ENCODE assay signal across 16 cellular contexts in genomic region chr2:61011649-61012048, GRCh38. TPM values are rescaled to one million over a fixed set of nuclear protein-coding genes. Genes with fewer than 3 reads are reported as not detected.
DNase-seq lines count a peak whose midpoint lies in the region; ATAC-seq and TF ChIP-seq lines count a peak whose summit lies in the region.
"Had no signal": no experiment of that assay in that cellular context is flagged by ENCODE, and none has a peak within 500 bp of the region (broad histone marks: within the 10 kb centered on the region; RNA-seq: fewer than 3 reads in every experiment).

No MANE protein-coding gene starts in this region.

- H3K36me3 Mint-ChIP-seq in natural killer cell treated with Interleukin-12 subunit alpha and Interleukin-12 subunit beta and Interleukin-15 and Interleukin-18, amount 100 ng/mL, for 72 hours: no peaks in the 10 kb centered on the region

- no peak overlapping the region for H3K27ac Mint-ChIP-seq in natural killer cell treated with Interleukin-12 subunit alpha and Interleukin-12 subunit beta and Interleukin-15 and Interleukin-18, amount 100 ng/mL, for 72 hours
- H3K27ac Mint-ChIP-seq: nephron had no signal

- no peaks in the 10 kb centered on the region for H3K9me3 Mint-ChIP-seq in natural killer cell treated with Interleukin-12 subunit alpha and Interleukin-12 subunit beta and Interleukin-15 and Interleukin-18, amount 100 ng/mL, for 72 hours
- H3K9me3 Mint-ChIP-seq: nephron had no signal

- no peak overlapping the region for H3K23ac ChIP-seq in IMR-90 (ENCODE audit: low read depth, low read length)

- H4K91ac ChIP-seq in IMR-90 (ENCODE audit: insufficient read depth, low read depth, low read length): no peak overlapping the region

- H4K5ac ChIP-seq in IMR-90 (ENCODE audit: low read depth, low read length): no peak overlapping the region

- no peaks in the 10 kb centered on the region for H3K36me3 ChIP-seq in ACC112 (ENCODE audit: insufficient read depth, low read length)
- H3K36me3 ChIP-seq in IMR-90 (ENCODE audit: control insufficient read depth, insufficient read depth, low read length): no peaks in the 10 kb centered on the region
- peaks cover 0 to 15% (median 0%) of the 10 kb centered on the region in 6 donors for H3K36me3 ChIP-seq in spleen
- H3K36me3 ChIP-seq: lower lobe of right lung, transverse colon had no signal

- no peak overlapping the region for H3K56ac ChIP-seq in IMR-90 (ENCODE audit: extremely low read depth, insufficient read depth, low read length)

- H3K4me1 ChIP-seq in ACC112 (ENCODE audit: control insufficient read depth, insufficient read depth, low read length, unreplicated experiment) (peaks cover 21% of the 10 kb centered on the region), IMR-90 (ENCODE audit: control insufficient read depth, insufficient read depth, low read length) (no peaks in the 10 kb centered on the region; the same call in 1 of the 2 replicates), spleen (peaks cover 9 to 29% (median 13%) of the 10 kb centered on the region in 6 donors)

- H2BK15ac ChIP-seq in IMR-90 (ENCODE audit: low read depth, low read length): no peak overlapping the region

- H2AK5ac ChIP-seq in IMR-90 (ENCODE audit: low read depth, low read length): no peak overlapping the region

- H2AK9ac ChIP-seq in IMR-90 (replicated peaks; ENCODE audit: low read depth, low read length, poor library complexity): no peak overlapping the region

- H3K79me2 ChIP-seq in ACC112 (ENCODE audit: control insufficient read depth, insufficient read depth, low read length, unreplicated experiment): peaks cover 8% of the 10 kb centered on the region

- H3K4me3 Mint-ChIP-seq in natural killer cell treated with Interleukin-12 subunit alpha and Interleukin-12 subunit beta and Interleukin-15 and Interleukin-18, amount 100 ng/mL, for 72 hours: no peak overlapping the region
- H3K4me3 Mint-ChIP-seq: nephron had no signal

- H3K18ac ChIP-seq in IMR-90 (ENCODE audit: low read depth, low read length): no peak overlapping the region

- H4K20me1 ChIP-seq in IMR-90 (ENCODE audit: insufficient read depth, low read length): no peaks in the 10 kb centered on the region

- no peak overlapping the region for H3K9ac ChIP-seq in IMR-90 (ENCODE audit: low read depth, low read length)

- peak overlapping the region; percentile 60 for H3K27ac ChIP-seq in ACC112 (ENCODE audit: low read depth, low read length)
- no peak overlapping the region for H3K27ac ChIP-seq in IMR-90 (ENCODE audit: insufficient read depth, low read length)
- peak overlapping the region in 2 of 8 donors; percentile 14 to 48 for H3K27ac ChIP-seq in spleen
- H3K27ac ChIP-seq: lower lobe of right lung, SK-N-MC, transverse colon had no signal

- no peak overlapping the region for H2BK120ac ChIP-seq in IMR-90 (ENCODE audit: low read depth, low read length)

- H3K4me1 Mint-ChIP-seq in natural killer cell treated with Interleukin-12 subunit alpha and Interleukin-12 subunit beta and Interleukin-15 and Interleukin-18, amount 100 ng/mL, for 72 hours (ENCODE audit: low read depth in 2 of 2): peaks cover 7 to 13% of the 10 kb centered on the region in 2 donors
- H3K4me1 Mint-ChIP-seq: nephron had no signal

- H3K14ac ChIP-seq in IMR-90 (replicated peaks; ENCODE audit: low read depth, low read length): no peak overlapping the region

- dilution Hi-C loops in IMR-90 (cut with HindIII; ENCODE audit: low sequenced_read_pairs, unreplicated experiment): no loop called here

- TF ChIP-seq RAD21 in IMR-90 (IDR thresholded peaks at IDR 0.05; ENCODE audit: low read length): no peak

- POLR2A ChIA-PET in IMR-90 (lab: Charles Lee; ENCODE audit: unreplicated experiment): no interaction called here

- peaks cover 4 to 12% of the 10 kb centered on the region in 2 experiments; a peak in 3 of 4 replicates for H3K79me1 ChIP-seq in IMR-90 (ENCODE audit: low read depth in 1 of 2, low read length in 2 of 2)

- TF ChIP-seq POLR2A in IMR-90 (IDR thresholded peaks at IDR 0.05; ENCODE audit: low read depth, low read length) (no peak), spleen (IDR thresholded peaks at IDR 0.05) (no peak)

- intact Hi-C loops in IMR-90 (cut with micrococcal nuclease) (no loop called here), spleen (cut with DNase I; ENCODE audit: low total_unique reads) (no loop called here)

- H2AFZ ChIP-seq in ACC112 (ENCODE audit: low read length, unreplicated experiment) (no peak overlapping the region), IMR-90 (replicated peaks; ENCODE audit: low read length, poor library complexity) (no peak overlapping the region)

- TF ChIP-seq CTCF in IMR-90 (conservative IDR thresholded peaks at IDR 0.05; ENCODE audit: low read depth, low read length) (no peak), spleen (IDR thresholded peaks at IDR 0.05 in 8 of 11, conservative IDR thresholded peaks at IDR 0.05 in 3 of 11) (no peak)

- H3K27me3 Mint-ChIP-seq in natural killer cell treated with Interleukin-12 subunit alpha and Interleukin-12 subunit beta and Interleukin-15 and Interleukin-18, amount 100 ng/mL, for 72 hours: no peaks in the 10 kb centered on the region

- ATAC-seq in IMR-90 (ENCODE audit: low read depth): no peak
- peak; percentile 61 for ATAC-seq in left lobe of liver
- no peak for ATAC-seq in GM19324 (IDR thresholded peaks at IDR 0.05; ENCODE audit: low FRiP score, unreplicated experiment)
- no peak for ATAC-seq in natural killer cell treated with Interleukin-12 subunit alpha and Interleukin-12 subunit beta and Interleukin-15 and Interleukin-18, amount 100 ng/mL, for 72 hours
- no peak for ATAC-seq in HG03520 (IDR thresholded peaks at IDR 0.05; ENCODE audit: unreplicated experiment)
- ATAC-seq: lower lobe of right lung, sciatic nerve had no signal

- no peak overlapping the region for H2BK20ac ChIP-seq in IMR-90 (ENCODE audit: low read depth, low read length)

- no CpG with 5 or more reads among the region's 1 CpG for WGBS in IMR-90 (ENCODE audit: extremely low coverage in 2 of 2, insufficient read length in 1 of 2), 2 experiments
- WGBS in spleen, 5 donors: 73 to 93% (median 78%) methylated on average over 1 of the region's 1 CpG

- H3K9me1 ChIP-seq in IMR-90 (ENCODE audit: insufficient read depth, low read length): no peaks in the 10 kb centered on the region; the same call in 1 of the 2 replicates

- CTCF ChIA-PET in IMR-90 (lab: Yijun Ruan, JAX): interaction anchor here (0.5 to 2.2 kb wide), 2 partner anchors 13 to 369 kb away, joined by 3 to 7 read pairs; no protein-coding TSS in a partner anchor

- H2BK5ac ChIP-seq in IMR-90 (ENCODE audit: low read depth, low read length, poor library complexity, severe bottlenecking): no peak overlapping the region

- DNase-seq in IMR-90 (peak; percentile 25), astrocyte of the hippocampus (ENCODE audit: low read depth, low spot score) (peak; percentile 4), left lobe of liver (ENCODE audit: low spot score) (no peak), spleen (no peak)
- no peak for DNase-seq in natural killer cell treated with Interleukin-12 subunit alpha and Interleukin-12 subunit beta and Interleukin-15 and Interleukin-18, amount 100 ng/mL, for 72 hours (ENCODE audit: low spot score)
- DNase-seq: activated CD4-positive, alpha-beta T cell treated with anti-CD3 and anti-CD28 coated beads, Interleukin-2, amount 50 U/mL, for 1 hour; anterior cingulate cortex; lower lobe of right lung; NCI-H1105 treated with DMSO at 0.1 percent for 48 hours; transverse colon had no signal

- H3K27me3 ChIP-seq in ACC112 (ENCODE audit: insufficient read depth, low read length) (no peaks in the 10 kb centered on the region), IMR-90 (ENCODE audit: control insufficient read depth, insufficient read depth, low read length) (no peaks in the 10 kb centered on the region), spleen (replicated peaks in 1 of 7) (no peaks in the 10 kb centered on the region)
- H3K27me3 ChIP-seq: transverse colon had no signal

- in situ Hi-C loops in IMR-90 (cut with MboI; ENCODE audit: low sequenced_read_pairs): no loop called here

- H3K4me2 ChIP-seq in IMR-90 (ENCODE audit: low read depth, low read length): no peak overlapping the region

- no peak overlapping the region for H3K4ac ChIP-seq in IMR-90 (ENCODE audit: low read depth, low read length)

- BruUV-seq in IMR-90 (replicated peaks; lab: Mats Ljungman, UMichigan): no TSS peak

- H3K4me3 ChIP-seq in ACC112 (ENCODE audit: low read depth, low read length): 0 out of 2 replicates have a peak overlapping the region, but pooled peaks have one; percentile 0
- H3K4me3 ChIP-seq in IMR-90 (ENCODE audit: insufficient read depth, low read depth, low read length): no peak overlapping the region
- H3K4me3 ChIP-seq in spleen: no peak overlapping the region
- H3K4me3 ChIP-seq: lower lobe of right lung, SK-N-MC, transverse colon had no signal

- H3K9me3 ChIP-seq in IMR-90 (ENCODE audit: control insufficient read depth, insufficient read depth, low read length): no peaks in the 10 kb centered on the region
- H3K9me3 ChIP-seq in spleen: no peaks in the 10 kb centered on the region
- H3K9me3 ChIP-seq: lower lobe of right lung, transverse colon had no signal

- no peak overlapping the region for H4K8ac ChIP-seq in IMR-90 (ENCODE audit: low read depth in 2 of 2, low read length in 2 of 2)

RNA-seq across cellular contexts. Expression of gene PEX13, which starts 5.9 kb away (rescaled TPM):
- total RNA-seq in IMR-90 (2012; rRNA removed) (33.3 and 34.8 TPM in 2 replicates), left lobe of liver (22.3 TPM), spleen (10 to 100 TPM; 15.0 to 28.4 (median 20.6) TPM)
- polyA plus RNA-seq in IMR-90 (2012; rRNA removed) (11.4 and 12.1 TPM in 2 replicates), spleen (1 to 10 TPM; 4.5 to 6.4 (median 6.1) TPM)
- polyA plus RNA-seq in IMR-90 (2012; cell fraction: cytosol; rRNA removed): 6.3 and 15.1 TPM in 2 replicates
- polyA plus RNA-seq in IMR-90 (2012; cell fraction: nucleus; rRNA removed; ENCODE audit: low replicate concordance): 4.4 and 6.6 TPM in 2 replicates
- total RNA-seq in natural killer cell treated with Interleukin-12 subunit alpha and Interleukin-12 subunit beta and Interleukin-15 and Interleukin-18, amount 100 ng/mL, for 72 hours: 10 to 100 TPM; 15.9 to 25.8 TPM

RNA-seq across cellular contexts. Expression of gene PUS10, which starts 6.4 kb away (rescaled TPM):
- total RNA-seq in IMR-90 (2012; rRNA removed) (5.7 and 7.5 TPM in 2 replicates), left lobe of liver (9.8 TPM), spleen (10 to 100 TPM in 3 of 7 donors, 1 to 10 TPM in 4; 6.0 to 12.6 (median 8.6) TPM)
- polyA plus RNA-seq in IMR-90 (2012; rRNA removed) (3.4 and 4.4 TPM in 2 replicates), spleen (1 to 10 TPM; 3.5 to 4.6 (median 4.3) TPM)
- 0.89 and 2.1 TPM in 2 replicates for polyA plus RNA-seq in IMR-90 (2012; cell fraction: cytosol; rRNA removed)
- polyA plus RNA-seq in IMR-90 (2012; cell fraction: nucleus; rRNA removed; ENCODE audit: low replicate concordance): 0.92 and 5.5 TPM in 2 replicates
- 10 to 100 TPM; 12.6 to 18.5 TPM for total RNA-seq in natural killer cell treated with Interleukin-12 subunit alpha and Interleukin-12 subunit beta and Interleukin-15 and Interleukin-18, amount 100 ng/mL, for 72 hours

RNA-seq across cellular contexts. Expression of gene SANBR, which starts 54.0 kb away (rescaled TPM):
- 3.8 and 5.8 TPM in 2 replicates for total RNA-seq in IMR-90 (2012; rRNA removed)
- 2.7 and 3.3 TPM in 2 replicates for polyA plus RNA-seq in IMR-90 (2012; rRNA removed)
- 0.57 and 1.3 TPM in 2 replicates for polyA plus RNA-seq in IMR-90 (2012; cell fraction: cytosol; rRNA removed)
- polyA plus RNA-seq in IMR-90 (2012; cell fraction: nucleus; rRNA removed; ENCODE audit: low replicate concordance): 0.95 and 4.2 TPM in 2 replicates
- 2.0 TPM for total RNA-seq in left lobe of liver
- 10 to 100 TPM in 3 of 7 donors, 1 to 10 TPM in 4; 4.4 to 11.1 (median 9.4) TPM for total RNA-seq in spleen
- polyA plus RNA-seq in spleen: 1 to 10 TPM; 1.4 to 2.7 (median 1.5) TPM
- 1 to 10 TPM; 1.8 to 4.7 TPM for total RNA-seq in natural killer cell treated with Interleukin-12 subunit alpha and Interleukin-12 subunit beta and Interleukin-15 and Interleukin-18, amount 100 ng/mL, for 72 hours

Comparison
In these comparisons a context has a peak if more than half of its experiments do, and no peak if none do; other contexts are left out.
1. DNase-seq: peak in IMR-90 (single experiment) and astrocyte of the hippocampus (single experiment); none in left lobe of liver (single experiment), spleen (single experiment) and natural killer cell treated with Interleukin-12 subunit alpha and Interleukin-12 subunit beta and Interleukin-15 and Interleukin-18, amount 100 ng/mL, for 72 hours (single experiment).